2 cellular contexts compared by ENCODE assay signal in the genomic region with DNA sequence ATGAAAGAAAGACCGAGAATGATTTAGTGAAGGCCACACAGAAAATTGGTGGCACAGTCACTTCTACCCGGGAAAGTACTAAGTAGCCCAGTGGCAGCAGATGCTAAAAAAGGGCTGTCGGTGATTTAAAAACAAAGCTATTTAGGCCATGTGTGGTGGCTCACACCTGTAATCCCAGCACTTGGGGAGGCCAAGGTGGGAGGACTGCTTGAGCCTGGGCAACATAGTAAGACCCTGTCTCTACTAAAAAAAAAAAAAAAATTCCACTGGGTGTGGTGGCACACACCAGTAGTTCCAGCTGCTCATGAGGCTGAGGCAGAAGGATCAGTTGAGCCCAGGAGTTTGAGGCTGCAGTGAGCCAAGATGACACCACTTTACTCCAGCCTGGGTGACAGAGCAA.
A peak's percentile ranks its signal among the peaks of the same experiment; 100 is the strongest.
TF ChIP-seq lines count a peak whose summit lies in the region.

No MANE protein-coding gene starts in this region.

TF ChIP-seq in WTC11, 78 proteins besides CTCF, POLR2A, EP300 and RAD21 (continued from another document):
- no peak for TF ChIP-seq MLX (CRISPR knock-in tag; IDR thresholded peaks at IDR 0.05)
- TF ChIP-seq MXD4 (CRISPR knock-in tag; IDR thresholded peaks at IDR 0.05; ENCODE audit: borderline replicate concordance): no peak
TF ChIP-seq in WTC11: peak in this region for 1.

TF ChIP-seq in H1, 55 proteins besides CTCF, POLR2A, EP300 and RAD21:
- TF ChIP-seq ATF2 (IDR thresholded peaks at IDR 0.05; ENCODE audit: low read length) (no peak), JUN (IDR thresholded peaks at IDR 0.05; ENCODE audit: low read depth, low read length) (no peak), YY1 (IDR thresholded peaks at IDR 0.05; ENCODE audit: low read depth, low read length) (no peak), CBX8 (IDR thresholded peaks at IDR 0.05; ENCODE audit: borderline replicate concordance, low read depth, low read length) (no peak), CREB1 (IDR thresholded peaks at IDR 0.05) (no peak), KDM1A (IDR thresholded peaks at IDR 0.05; ENCODE audit: borderline replicate concordance, low read length) (peak; percentile 69; the same call in 1 of the 2 replicates), EGR1 (IDR thresholded peaks at IDR 0.05; ENCODE audit: borderline replicate concordance, low read depth, low read length) (no peak), POLR2AphosphoS5 (IDR thresholded peaks at IDR 0.05; ENCODE audit: low read depth, low read length) (no peak)
